9 cellular contexts compared by ENCODE assay signal in genomic region chr2:64876137-64876647, GRCh38.
DNase-seq lines count a peak whose midpoint lies in the region; ATAC-seq and TF ChIP-seq lines count a peak whose summit lies in the region.
"Had no signal": no experiment of that assay in that cellular context is flagged by ENCODE, and none has a peak within 500 bp of the region (broad histone marks: within the 10 kb centered on the region; RNA-seq: fewer than 3 reads in every experiment).

No MANE protein-coding gene starts in this region.

- no peaks in the 10 kb centered on the region for H3K9me3 Mint-ChIP-seq in GM23338

- CTCF ChIA-PET in RWPE1 (lab: Yijun Ruan, JAX) = interaction anchor here (0.5 kb wide), 1 partner anchor 814 kb away, joined by 4 read pairs; no protein-coding TSS in a partner anchor

- intact Hi-C loops in posterior vena cava (cut with DNase I) = no loop called here

- H3K36me3 ChIP-seq in GM23338 (ENCODE audit: insufficient read depth) = no peaks in the 10 kb centered on the region

- H3K79me2 ChIP-seq in GM23338 (replicated peaks; ENCODE audit: insufficient read depth) = no peaks in the 10 kb centered on the region

- H2AFZ ChIP-seq in GM23338 = no peak overlapping the region

- H3K9me2 ChIP-seq in GM23338 (ENCODE audit: insufficient read depth) = no peaks in the 10 kb centered on the region

- POLR2A ChIA-PET in RWPE1 (lab: Yijun Ruan, JAX; ENCODE audit: low non-redundant PET) = no interaction called here

- no peaks in the 10 kb centered on the region for H3K36me3 Mint-ChIP-seq in GM23338 (ENCODE audit: low read depth)

- TF ChIP-seq CTCF in GM23338 (conservative IDR thresholded peaks at IDR 0.05; ENCODE audit: low read depth in 2 of 2) = no peak
- TF ChIP-seq CTCF in RWPE1 (conservative IDR thresholded peaks at IDR 0.05; ENCODE audit: low read depth) = no peak
- no peak for TF ChIP-seq CTCF in fibroblast of the aortic adventitia (IDR thresholded peaks at IDR 0.05; ENCODE audit: insufficient read depth, low read length)

- peak; percentile 59 for ATAC-seq in GM23338

- H3K4me2 ChIP-seq in GM23338 = no peak overlapping the region

- peaks cover 32% of the 10 kb centered on the region for H3K4me1 Mint-ChIP-seq in GM23338

- H3K4me3 ChIP-seq in GM23338 = no peak overlapping the region
- no peak overlapping the region for H3K4me3 ChIP-seq in fibroblast of the aortic adventitia (ENCODE audit: low read depth, low read length)

- DNase-seq in GM23338 (ENCODE audit: low spot score) (peak; percentile 71), RWPE1 (ENCODE audit: low spot score) (peak; percentile 82), fibroblast of the aortic adventitia (ENCODE audit: low read depth) (peak; percentile 89), posterior vena cava (ENCODE audit: low spot score) (peak; percentile 74), NOMO-1 treated with dmso at 0.1 percent for 144 hours (lab: John Stamatoyannopoulos, UW; ENCODE audit: unreplicated experiment) (no peak), HuH-7.5 (ENCODE audit: low spot score) (no peak)
- DNase-seq in activated T-cell treated with anti-CD3 and anti-CD28 coated beads, Interleukin-2, amount 50 U/mL, for 48 hours = no peak
- no peak for DNase-seq in stimulated activated CD4-positive, alpha-beta T cell treated with anti-CD3 and anti-CD28 coated beads, Interleukin-4, amount 100 ng/mL, for 4 hours
- DNase-seq: NCI-H1930 had no signal

- H3K27me3 ChIP-seq in GM23338 (ENCODE audit: insufficient read depth) = no peaks in the 10 kb centered on the region

- no peak overlapping the region for H3K27ac Mint-ChIP-seq in GM23338

- peaks cover 11% of the 10 kb centered on the region for H3K27me3 Mint-ChIP-seq in GM23338 (ENCODE audit: insufficient read depth, low read depth, poor library complexity)

- H3K4me1 ChIP-seq in GM23338 (ENCODE audit: insufficient read depth) = peaks cover 26% of the 10 kb centered on the region; the same call in 1 of the 2 replicates

- H3K4me3 Mint-ChIP-seq in GM23338 = no peak overlapping the region

- no peaks in the 10 kb centered on the region for H4K20me1 ChIP-seq in GM23338 (replicated peaks; ENCODE audit: insufficient read depth)

- no peaks in the 10 kb centered on the region for H3F3A ChIP-seq in GM23338 (replicated peaks; ENCODE audit: low read depth)

- H3K27ac ChIP-seq in GM23338 (ENCODE audit: low read depth) (peak overlapping the region; percentile 47; the same call in 1 of the 2 replicates), RWPE1 (peak overlapping the region; percentile 82)

TF ChIP-seq in GM23338, 12 proteins besides CTCF, POLR2A, EP300 and RAD21 (continues in another document):
- TF ChIP-seq EZH2 (IDR thresholded peaks at IDR 0.05; ENCODE audit: low read depth, unreplicated experiment) (no peak), STAT1 (IDR thresholded peaks at IDR 0.05; ENCODE audit: unreplicated experiment) (no peak), JUNB (IDR thresholded peaks at IDR 0.05; ENCODE audit: unreplicated experiment) (no peak), CREB1 (CRISPR knock-in tag; IDR thresholded peaks at IDR 0.05; ENCODE audit: low read depth) (no peak), NANOG (IDR thresholded peaks at IDR 0.05; ENCODE audit: borderline replicate concordance) (no peak), ZNF331 (CRISPR knock-in tag; IDR thresholded peaks at IDR 0.05; ENCODE audit: low read depth) (no peak), REST (IDR thresholded peaks at IDR 0.05; ENCODE audit: unreplicated experiment) (no peak), ZNF114 (CRISPR knock-in tag; IDR thresholded peaks at IDR 0.05) (no peak), EZH2phosphoT487 (IDR thresholded peaks at IDR 0.05; ENCODE audit: unreplicated experiment) (no peak), ZNF462 (CRISPR knock-in tag; IDR thresholded peaks at IDR 0.05) (no peak)

Comparison
In these comparisons a context has a peak if more than half of its experiments do, and no peak if none do; other contexts are left out.
1. DNase-seq: peak in GM23338 (single experiment), RWPE1 (single experiment), fibroblast of the aortic adventitia (single experiment) and posterior vena cava (single experiment); none in NOMO-1 treated with dmso at 0.1 percent for 144 hours (single experiment), activated T-cell treated with anti-CD3 and anti-CD28 coated beads, Interleukin-2, amount 50 U/mL, for 48 hours (0 of 2), stimulated activated CD4-positive, alpha-beta T cell treated with anti-CD3 and anti-CD28 coated beads, Interleukin-4, amount 100 ng/mL, for 4 hours (0 of 2) and HuH-7.5 (single experiment).